In genomic region chr17:36194811-36195473, GRCh38 we compare ENCODE assay signal across 10 cellular contexts. TPM values are rescaled to one million over a fixed set of nuclear protein-coding genes. Genes with fewer than 3 reads are reported as not detected.
"Had no signal": no experiment of that assay in that cellular context is flagged by ENCODE, and none has a peak within 500 bp of the region (broad histone marks: within the 10 kb centered on the region; RNA-seq: fewer than 3 reads in every experiment).

No MANE protein-coding gene starts in this region.

RNA-seq across cellular contexts. Expression of gene CCL3L1, which starts 1.6 kb away (rescaled TPM):
- total RNA-seq: activated CD4-positive, alpha-beta T cell treated with anti-CD3 and anti-CD28 coated beads, Interleukin-2, amount 10 ng/mL, durations not matched to agents 7 days and 5 days; ascending aorta; cardiac muscle cell; esophagus mucosa; kidney epithelial cell; lower leg skin; prostate gland; suprapubic skin; WTC11 had no signal

RNA-seq across cellular contexts. Expression of gene CCL4L2, which starts 15.9 kb away (rescaled TPM):
- total RNA-seq: activated CD4-positive, alpha-beta T cell treated with anti-CD3 and anti-CD28 coated beads, Interleukin-2, amount 10 ng/mL, durations not matched to agents 7 days and 5 days; ascending aorta; cardiac muscle cell; esophagus mucosa; kidney epithelial cell; WTC11 had no signal

RNA-seq across cellular contexts. Expression of gene TBC1D3B, which starts 18.5 kb away (rescaled TPM):
- total RNA-seq: ascending aorta, kidney epithelial cell had no signal
- polyA plus RNA-seq: naive thymus-derived CD8-positive, alpha-beta T cell had no signal
